ENCODE assay signal across 19 cellular contexts in genomic region chr12:77736219-77736965, GRCh38.
DNase-seq lines count a peak whose midpoint lies in the region; ATAC-seq, FAIRE-seq and TF ChIP-seq lines count a peak whose summit lies in the region.
"Had no signal": no experiment of that assay in that cellular context is flagged by ENCODE, and none has a peak within 500 bp of the region (broad histone marks: within the 10 kb centered on the region; RNA-seq: fewer than 3 reads in every experiment).

No MANE protein-coding gene starts in this region.

- H3K4me3 ChIP-seq in BE2C (ENCODE audit: low read depth, low read length) = no peak overlapping the region
- no peak overlapping the region for H3K4me3 ChIP-seq in Loucy (ENCODE audit: low read length, poor library complexity, severe bottlenecking)
- no peak overlapping the region for H3K4me3 ChIP-seq in GM12878
- H3K4me3 ChIP-seq: K562, SJSA1 had no signal

- H2AFZ ChIP-seq in Loucy (ENCODE audit: low read length) (no peak overlapping the region), GM12878 (ENCODE audit: control insufficient read depth, low read depth, low read length) (no peak overlapping the region)

- no peak overlapping the region for H3K27ac ChIP-seq in GM12878 (ENCODE audit: control insufficient read depth, insufficient read depth)
- H3K27ac ChIP-seq: RWPE1, SJSA1 had no signal

- H3K9me2 ChIP-seq in Loucy (replicated peaks; ENCODE audit: low read depth, low read length) = no peaks in the 10 kb centered on the region

- H3K4me2 ChIP-seq in Loucy (ENCODE audit: low read depth, low read length, poor library complexity, severe bottlenecking) (no peak overlapping the region), GM12878 (ENCODE audit: control insufficient read depth, insufficient read depth) (no peak overlapping the region)

- no peak for TF ChIP-seq EP300 in GM12878 (IDR thresholded peaks at IDR 0.05; ENCODE audit: borderline replicate concordance in 1 of 2, control insufficient read depth in 1 of 2, low read depth in 2 of 2, low read length in 2 of 2)

- no peaks in the 10 kb centered on the region for H3F3A ChIP-seq in Loucy (ENCODE audit: low read depth)

- TF ChIP-seq CTCF in BE2C (IDR thresholded peaks at IDR 0.05; ENCODE audit: low read depth, low read length) (0 out of 2 replicates have a peak, but pooled peaks have one; percentile 2), GM12872 (IDR thresholded peaks at IDR 0.05; ENCODE audit: insufficient read depth, low read depth, low read length) (peak; percentile 36; the same call in 1 of the 3 replicates), Loucy (conservative IDR thresholded peaks at IDR 0.05; ENCODE audit: low read length) (peak; percentile 27; the same call in 1 of the 2 replicates), GM12878 (IDR thresholded peaks at IDR 0.05 in 2 of 3, conservative IDR thresholded peaks at IDR 0.05 in 1 of 3; ENCODE audit: control insufficient read depth in 2 of 3, extremely low read depth in 1 of 3, insufficient read depth in 1 of 3, low read depth in 3 of 3, low read length in 3 of 3) (peak; percentile 29 to 35 (median 35); a peak in 5 of 6 replicates), MCF 10A (IDR thresholded peaks at IDR 0.05; ENCODE audit: unreplicated experiment) (no peak)

- H3K36me3 ChIP-seq in BE2C (no peaks in the 10 kb centered on the region), Loucy (ENCODE audit: insufficient read depth, low read length) (no peaks in the 10 kb centered on the region), GM12878 (ENCODE audit: control insufficient read depth in 2 of 2, insufficient read depth in 2 of 2, low read length in 1 of 2) (no peaks in the 10 kb centered on the region)
- H3K36me3 ChIP-seq: SJSA1 had no signal

- DNase-seq in BE2C (no peak), GM12878 (ENCODE audit: low read depth, low spot score) (no peak), Ammon's horn (ENCODE audit: low spot score) (no peak), MCF 10A (ENCODE audit: unreplicated experiment) (no peak)
- no peak for DNase-seq in stimulated activated naive B cell treated with anti-CD40 and anti-IgM and Interleukin-4, amounts not matched to agents 10 μg/mL and 1 μg/mL and 100 μg/mL, for 72 hours
- DNase-seq: CD8-positive, alpha-beta memory T cell; HCEC 1CT; NCI-H1105 treated with DMSO at 0.1 percent for 48 hours; NCI-H1930; NCI-H2171 treated with DMSO at 0.1 percent for 48 hours; NCI-H510A; NCI-H82; T-helper 1 cell had no signal

- H3K9me3 ChIP-seq in BE2C (no peaks in the 10 kb centered on the region), Loucy (ENCODE audit: insufficient read depth, low read depth, low read length) (no peaks in the 10 kb centered on the region), GM12878 (replicated peaks; ENCODE audit: control insufficient read depth, insufficient read depth, low read length) (no peaks in the 10 kb centered on the region)
- H3K9me3 ChIP-seq: SJSA1 had no signal

- H3K9me3 Mint-ChIP-seq in stimulated activated naive B cell treated with anti-CD40 and anti-IgM and Interleukin-4, amounts not matched to agents 10 μg/mL and 1 μg/mL and 100 μg/mL, for 72 hours = peaks cover 0 to 4% of the 10 kb centered on the region in 2 donors
- H3K9me3 Mint-ChIP-seq in MCF 10A (ENCODE audit: unreplicated experiment) = no peaks in the 10 kb centered on the region

- no peaks in the 10 kb centered on the region for H3K4me1 Mint-ChIP-seq in stimulated activated naive B cell treated with anti-CD40 and anti-IgM and Interleukin-4, amounts not matched to agents 10 μg/mL and 1 μg/mL and 100 μg/mL, for 72 hours
- peaks cover 6% of the 10 kb centered on the region for H3K4me1 Mint-ChIP-seq in MCF 10A (ENCODE audit: insufficient read depth, unreplicated experiment)
- H3K4me1 Mint-ChIP-seq: B cell; CD8-positive, alpha-beta memory T cell had no signal

- SMC1A ChIA-PET in GM12878 (lab: Charles Lee; ENCODE audit: uncharacterized antibody, unreplicated experiment) = interaction anchor here (1.0 to 2.3 kb wide), 10 partner anchors 9 to 192 kb away, joined by 3 to 12 read pairs (median 6); no protein-coding TSS in a partner anchor

- H3K9ac ChIP-seq in Loucy (ENCODE audit: low read depth, low read length, poor library complexity, severe bottlenecking) = no peak overlapping the region
- no peak overlapping the region for H3K9ac ChIP-seq in GM12878 (ENCODE audit: control insufficient read depth, insufficient read depth, low read length)

- FAIRE-seq in GM12878 (lab: Jason Lieb, UNC) = no peak
- FAIRE-seq: K562 had no signal

- H3K27me3 ChIP-seq in BE2C = no peaks in the 10 kb centered on the region
- no peaks in the 10 kb centered on the region for H3K27me3 ChIP-seq in Loucy (ENCODE audit: insufficient read depth, low read length, poor library complexity, severe bottlenecking)
- H3K27me3 ChIP-seq in GM12878 (replicated peaks in 1 of 2; ENCODE audit: control insufficient read depth in 2 of 2, insufficient read depth in 2 of 2, low read length in 1 of 2) = no peaks in the 10 kb centered on the region
- H3K27me3 ChIP-seq: SJSA1 had no signal

- intact Hi-C loops in GM12878 (cut with micrococcal nuclease; ENCODE audit: unreplicated experiment) (no loop called here), MCF 10A (cut with micrococcal nuclease) (no loop called here)

- in situ Hi-C loops in GM12878 (cut with MboI) = no loop called here

- no peaks in the 10 kb centered on the region for H3K36me3 Mint-ChIP-seq in stimulated activated naive B cell treated with anti-CD40 and anti-IgM and Interleukin-4, amounts not matched to agents 10 μg/mL and 1 μg/mL and 100 μg/mL, for 72 hours
- H3K36me3 Mint-ChIP-seq in MCF 10A (ENCODE audit: insufficient read depth, unreplicated experiment) = no peaks in the 10 kb centered on the region
- H3K36me3 Mint-ChIP-seq: CD8-positive, alpha-beta memory T cell had no signal

- peak; percentile 52; the same call in 1 of the 3 replicates for ATAC-seq in GM12878
- ATAC-seq in stimulated activated naive B cell treated with anti-CD40 and anti-IgM and Interleukin-4, amounts not matched to agents 10 μg/mL and 1 μg/mL and 100 μg/mL, for 72 hours (replicated peaks) = no peak
- ATAC-seq: K562 had no signal

- H3K27ac Mint-ChIP-seq in stimulated activated naive B cell treated with anti-CD40 and anti-IgM and Interleukin-4, amounts not matched to agents 10 μg/mL and 1 μg/mL and 100 μg/mL, for 72 hours = no peak overlapping the region
- H3K27ac Mint-ChIP-seq in MCF 10A (ENCODE audit: low read depth, unreplicated experiment) = no peak overlapping the region
- H3K27ac Mint-ChIP-seq: B cell; CD8-positive, alpha-beta memory T cell had no signal

- no peaks in the 10 kb centered on the region for H3K27me3 Mint-ChIP-seq in stimulated activated naive B cell treated with anti-CD40 and anti-IgM and Interleukin-4, amounts not matched to agents 10 μg/mL and 1 μg/mL and 100 μg/mL, for 72 hours
- no peaks in the 10 kb centered on the region for H3K27me3 Mint-ChIP-seq in MCF 10A (ENCODE audit: insufficient read depth, unreplicated experiment)
- H3K27me3 Mint-ChIP-seq: B cell; CD8-positive, alpha-beta memory T cell had no signal

- BruUV-seq in GM12878 (replicated peaks; lab: Mats Ljungman, UMichigan) (no TSS peak), MCF 10A (replicated peaks; lab: Mats Ljungman, UMichigan) (no TSS peak)

- TF ChIP-seq POLR2A in GM12878 (IDR thresholded peaks at IDR 0.05; ENCODE audit: low read depth, low read length) = no peak

- POLR2A ChIA-PET in GM12878 (lab: Charles Lee) = no interaction called here
- POLR2A ChIA-PET in MCF 10A (lab: Yijun Ruan, JAX) = no interaction called here

- no peaks in the 10 kb centered on the region for H3K4me1 ChIP-seq in BE2C
- H3K4me1 ChIP-seq in Loucy (ENCODE audit: insufficient read depth, low read length, poor library complexity, severe bottlenecking) = no peaks in the 10 kb centered on the region
- H3K4me1 ChIP-seq in GM12878 (ENCODE audit: control insufficient read depth, insufficient read depth, low read length) = no peaks in the 10 kb centered on the region

- H3K4me3 Mint-ChIP-seq in stimulated activated naive B cell treated with anti-CD40 and anti-IgM and Interleukin-4, amounts not matched to agents 10 μg/mL and 1 μg/mL and 100 μg/mL, for 72 hours = no peak overlapping the region
- H3K4me3 Mint-ChIP-seq in MCF 10A (ENCODE audit: unreplicated experiment) = no peak overlapping the region
- H3K4me3 Mint-ChIP-seq: B cell; CD8-positive, alpha-beta memory T cell had no signal

- RAD21 ChIA-PET in GM12878 (lab: Charles Lee; ENCODE audit: unreplicated experiment) = interaction anchor here (0.5 to 2.6 kb wide), 4 partner anchors 19 to 188 kb away, joined by 3 to 18 read pairs (median 6); no protein-coding TSS in a partner anchor

- CTCF ChIA-PET in GM12878 (lab: Yijun Ruan, JAX) (interaction anchor here (0.7 to 3.2 kb wide), 6 partner anchors 10 to 191 kb away, joined by 3 to 22 read pairs (median 4); no protein-coding TSS in a partner anchor), MCF 10A (lab: Yijun Ruan, JAX) (no interaction called here)

- 34% methylated on average over 6 of the region's 6 CpGs for WGBS in GM12878 (ENCODE audit: insufficient coverage, insufficient replicate concordance, low lambda C conversion rate, missing lambda C conversion rate)

- TF ChIP-seq RAD21 in GM12878 (IDR thresholded peaks at IDR 0.05; ENCODE audit: insufficient read depth, low read depth, low read length) = peak; percentile 54

- H4K20me1 ChIP-seq in Loucy (ENCODE audit: insufficient read depth, low read length, poor library complexity, severe bottlenecking) (no peaks in the 10 kb centered on the region), GM12878 (ENCODE audit: control insufficient read depth, insufficient read depth) (no peaks in the 10 kb centered on the region)

- H3K79me2 ChIP-seq in Loucy (ENCODE audit: insufficient read depth, low read length) (no peaks in the 10 kb centered on the region), GM12878 (ENCODE audit: control insufficient read depth, insufficient read depth, low read length) (no peaks in the 10 kb centered on the region)

TF ChIP-seq in GM12878, 131 proteins besides CTCF, POLR2A, EP300 and RAD21:
- peak; percentile 34; the same call in 1 of the 2 replicates for TF ChIP-seq SMC3 (IDR thresholded peaks at IDR 0.05; ENCODE audit: borderline replicate concordance, low read length)
- no peak for TF ChIP-seq SMAD1 (IDR thresholded peaks at IDR 0.05; ENCODE audit: low read depth, partially characterized antibody)
